In the genomic region with DNA sequence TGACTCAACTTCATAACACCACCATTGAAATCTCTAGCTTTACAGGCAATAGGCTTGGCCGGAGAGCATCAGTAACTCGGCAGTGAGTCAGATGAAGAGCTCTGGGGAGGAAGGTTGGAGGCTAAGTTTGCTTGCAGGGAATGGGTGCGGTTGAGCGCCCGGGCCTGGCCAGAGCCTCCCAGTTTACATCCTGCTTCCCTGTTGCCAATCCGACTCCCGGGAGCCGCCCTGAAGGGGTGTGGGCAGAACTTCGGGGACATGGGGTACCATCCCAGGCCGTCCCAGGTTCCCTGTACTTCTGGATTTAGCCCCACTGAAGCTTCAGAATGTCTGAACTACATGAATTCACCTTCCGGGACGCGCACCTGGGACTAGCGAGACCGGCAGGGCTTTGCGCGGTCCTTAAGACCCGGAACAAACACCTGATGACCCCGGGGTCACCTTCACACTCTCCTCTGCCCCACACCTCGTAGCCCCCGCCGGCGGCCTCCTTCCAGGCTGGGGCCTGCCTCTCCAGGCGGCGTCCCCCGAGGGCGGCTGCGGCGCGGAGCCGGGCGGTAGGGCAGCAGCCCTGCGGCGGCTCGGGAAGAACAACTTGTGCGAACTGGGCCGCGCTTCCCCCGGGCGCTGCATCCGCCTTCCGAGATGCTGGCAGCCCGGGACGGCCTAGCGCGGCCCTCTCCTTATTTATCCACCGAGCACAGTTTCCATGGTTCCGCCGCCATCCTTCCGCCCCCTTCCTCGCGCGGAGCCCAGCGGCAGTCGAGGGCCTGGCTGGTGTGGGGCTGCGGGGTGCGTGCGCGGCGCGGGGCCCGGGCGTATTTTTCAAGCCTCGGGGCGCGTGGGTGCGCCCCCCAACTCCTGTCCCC, we compare ENCODE assay signal across 8 cellular contexts. TPM values are rescaled to one million over a fixed set of nuclear protein-coding genes. Genes with fewer than 3 reads are reported as not detected.
DNase-seq lines count a peak whose midpoint lies in the region; ATAC-seq and TF ChIP-seq lines count a peak whose summit lies in the region.

No MANE protein-coding gene starts in this region.

- H2BK120ac ChIP-seq in mesendoderm (ENCODE audit: low read depth, low read length), result peak overlapping the region; percentile 17

- peak overlapping the region; percentile 60 for H3K18ac ChIP-seq in mesendoderm (ENCODE audit: low read length)

- H3K27ac ChIP-seq in ACC112 (ENCODE audit: low read depth, low read length) (no peak overlapping the region), mesendoderm (ENCODE audit: low read depth, low read length) (peak overlapping the region; percentile 78), thoracic aorta (peak overlapping the region in 1 of 2 donors; percentile 56)

- no CpG with 5 or more reads among the region's 67 CpGs for WGBS in mesendoderm (ENCODE audit: extremely low coverage, insufficient coverage, low lambda C conversion rate)

- H3K4me1 ChIP-seq in ACC112 (ENCODE audit: control insufficient read depth, insufficient read depth, low read length, unreplicated experiment) (peaks cover 10% of the 10 kb centered on the region), endocrine pancreas (ENCODE audit: control insufficient read depth, insufficient read depth, low read length) (no peaks in the 10 kb centered on the region), mesendoderm (ENCODE audit: control insufficient read depth, low read depth, low read length) (peaks cover 2% of the 10 kb centered on the region), thoracic aorta (ENCODE audit: control insufficient read depth in 1 of 2, low read depth in 2 of 2) (peaks cover 4 to 12% of the 10 kb centered on the region in 2 donors)

- peak overlapping the region; percentile 77 for H2AFZ ChIP-seq in ACC112 (ENCODE audit: low read length, unreplicated experiment)

- H2AK5ac ChIP-seq in mesendoderm (ENCODE audit: low read length), result no peak overlapping the region

- no peak overlapping the region for H2BK15ac ChIP-seq in mesendoderm (replicated peaks; ENCODE audit: low read depth)

- H3K27me3 ChIP-seq in ACC112 (ENCODE audit: insufficient read depth, low read length) (no peaks in the 10 kb centered on the region), endocrine pancreas (ENCODE audit: control insufficient read depth, insufficient read depth, low read length) (no peaks in the 10 kb centered on the region), mesendoderm (ENCODE audit: insufficient read depth, low read length, poor library complexity) (no peaks in the 10 kb centered on the region), thoracic aorta (replicated peaks; ENCODE audit: insufficient read depth) (no peaks in the 10 kb centered on the region)

- H3K9me3 ChIP-seq in endocrine pancreas (ENCODE audit: control insufficient read depth, low read length), result no peaks in the 10 kb centered on the region
- no peaks in the 10 kb centered on the region for H3K9me3 ChIP-seq in thoracic aorta

- ATAC-seq in GM19395 (IDR thresholded peaks at IDR 0.05; ENCODE audit: unreplicated experiment), result peak; percentile 41
- no peak for ATAC-seq in thoracic aorta (ENCODE audit: insufficient number of reproducible peaks, low FRiP score, low read depth)

- peak overlapping the region; percentile 83 for H3K4me2 ChIP-seq in mesendoderm (ENCODE audit: low read length)

- H3K56ac ChIP-seq in mesendoderm (ENCODE audit: low read length), result peak overlapping the region; percentile 91

- peak overlapping the region; percentile 95 for H4K8ac ChIP-seq in mesendoderm (ENCODE audit: low read depth, low read length)

- peak overlapping the region; percentile 41 for H3K4ac ChIP-seq in mesendoderm (ENCODE audit: low read depth, low read length)

- H3K9ac ChIP-seq in endocrine pancreas (ENCODE audit: control insufficient read depth, insufficient read depth, low read length) (peak overlapping the region; percentile 55), mesendoderm (ENCODE audit: low read length) (peak overlapping the region; percentile 78)

- no peak for TF ChIP-seq CTCF in thoracic aorta (IDR thresholded peaks at IDR 0.05)

- no peak overlapping the region for H4K5ac ChIP-seq in mesendoderm (ENCODE audit: low read length)

- peak overlapping the region; percentile 74 for H3K4me3 ChIP-seq in ACC112 (ENCODE audit: low read depth, low read length)
- H3K4me3 ChIP-seq in endocrine pancreas (ENCODE audit: control insufficient read depth, insufficient read depth, low read length), result no peak overlapping the region
- peak overlapping the region; percentile 42 for H3K4me3 ChIP-seq in mesendoderm (ENCODE audit: low read length)
- peak overlapping the region; percentile 81 for H3K4me3 ChIP-seq in thoracic aorta

- H3K79me2 ChIP-seq in ACC112 (ENCODE audit: control insufficient read depth, insufficient read depth, low read length, unreplicated experiment) (no peaks in the 10 kb centered on the region), mesendoderm (ENCODE audit: control insufficient read depth, insufficient read depth, low read length) (no peaks in the 10 kb centered on the region)

- H3K79me1 ChIP-seq in mesendoderm (ENCODE audit: low read length), result no peaks in the 10 kb centered on the region

- peak; percentile 22 to 35 for DNase-seq in Kasumi-1 (lab: John Stamatoyannopoulos, UW)
- DNase-seq in activated CD4-positive, alpha-beta T cell treated with anti-CD3 and anti-CD28 coated beads for 4 hours, result peak; percentile 13 to 26
- peak; percentile 79 for DNase-seq in mesendoderm
- no peak for DNase-seq in thoracic aorta (ENCODE audit: low spot score)
- DNase-seq in NCI-H345 treated with DMSO at 0.1 percent for 48 hours (lab: John Stamatoyannopoulos, UW; ENCODE audit: unreplicated experiment), result no peak

- H3K23ac ChIP-seq in mesendoderm (ENCODE audit: low read length), result peak overlapping the region; percentile 53

- H3K36me3 ChIP-seq in ACC112 (ENCODE audit: insufficient read depth, low read length), result no peaks in the 10 kb centered on the region
- H3K36me3 ChIP-seq in endocrine pancreas (ENCODE audit: control insufficient read depth, insufficient read depth, low read length), result no peaks in the 10 kb centered on the region
- no peaks in the 10 kb centered on the region for H3K36me3 ChIP-seq in mesendoderm (ENCODE audit: control insufficient read depth, insufficient read depth, low read length)
- no peaks in the 10 kb centered on the region for H3K36me3 ChIP-seq in thoracic aorta

- no peak overlapping the region for H2BK5ac ChIP-seq in mesendoderm (ENCODE audit: low read length)

RNA-seq across cellular contexts. Expression of a gene that starts 56.6 kb away (rescaled TPM):
- polyA plus RNA-seq in mesendoderm (2013, experiment 1 of 2), result 12.6 TPM
- 12.0 TPM for polyA plus RNA-seq in mesendoderm (2013, experiment 2 of 2)
- 10 to 100 TPM; 30.6 to 39.3 TPM for total RNA-seq in thoracic aorta

Comparison
In these comparisons a context has a peak if more than half of its experiments do, and no peak if none do; other contexts are left out.
1. DNase-seq: peak in Kasumi-1 (2 of 2), activated CD4-positive, alpha-beta T cell treated with anti-CD3 and anti-CD28 coated beads for 4 hours (2 of 2) and mesendoderm (single experiment); none in thoracic aorta (single experiment) and NCI-H345 treated with DMSO at 0.1 percent for 48 hours (single experiment).